In the genomic region with DNA sequence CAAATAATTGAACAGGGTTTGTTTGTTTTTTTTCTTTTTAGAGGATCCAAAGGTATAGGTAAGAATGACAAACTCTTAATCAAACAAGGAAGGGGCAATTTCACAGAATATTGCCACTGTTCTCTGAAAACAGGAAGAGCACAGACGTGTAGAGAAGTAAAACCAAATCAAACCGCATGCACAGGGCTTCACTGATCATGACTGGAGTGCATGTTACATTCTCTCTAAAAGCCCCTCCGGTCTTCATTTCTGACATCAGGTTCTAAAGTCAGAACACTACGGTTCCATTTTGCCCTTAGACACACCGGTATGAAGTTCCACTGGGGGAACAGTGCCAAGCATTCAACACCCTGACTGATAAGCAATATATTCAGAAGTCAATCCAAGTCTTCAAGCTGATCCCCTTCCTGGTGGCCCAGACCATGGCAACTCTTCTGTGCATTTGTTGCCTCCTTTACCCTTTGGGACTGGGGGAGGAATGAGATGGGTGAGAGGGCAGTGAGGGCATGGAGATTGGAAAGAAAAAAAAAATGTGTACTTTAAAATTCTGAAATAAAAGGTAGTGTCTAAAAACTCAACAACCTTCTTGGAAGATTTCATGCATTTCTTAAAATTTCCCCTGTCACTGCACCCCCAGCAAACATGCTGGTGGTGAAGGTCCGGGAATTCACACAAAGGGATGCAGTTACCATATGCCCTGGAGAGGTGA, we compare ENCODE assay signal across 8 cellular contexts.
A peak's percentile ranks its signal among the peaks of the same experiment; 100 is the strongest.
DNase-seq lines count a peak whose midpoint lies in the region; ATAC-seq and TF ChIP-seq lines count a peak whose summit lies in the region.

No MANE protein-coding gene starts in this region.

- peaks cover 8% of the 10 kb centered on the region for H3K36me3 Mint-ChIP-seq in central memory CD8-positive, alpha-beta T cell (ENCODE audit: insufficient read depth)

- POLR2A ChIA-PET in HEK293T (lab: Yijun Ruan, JAX) = interaction anchor here (1.6 kb wide), 1 partner anchor 17 kb away, joined by 5 read pairs; no protein-coding TSS in a partner anchor

- DNase-seq in SIG-M5 treated with dmso at 0.1 percent for 504 hours (lab: John Stamatoyannopoulos, UW; ENCODE audit: unreplicated experiment) (peak; percentile 78), HEK293T (ENCODE audit: extremely low spot score) (no peak), D341Med (ENCODE audit: low spot score) (no peak)
- no peak for DNase-seq in central memory CD8-positive, alpha-beta T cell (ENCODE audit: low spot score in 2 of 2)

- H3K27me3 ChIP-seq in muscle layer of duodenum (ENCODE audit: low read depth, low read length) = no peaks in the 10 kb centered on the region

- peak overlapping the region; percentile 60 to 87 for H3K4me3 ChIP-seq in muscle layer of duodenum (ENCODE audit: low read depth in 1 of 2, low read length in 2 of 2)

- peak; percentile 39 for ATAC-seq in GM18508 (IDR thresholded peaks at IDR 0.05; ENCODE audit: insufficient read depth, unreplicated experiment)
- ATAC-seq in HG02678 (IDR thresholded peaks at IDR 0.05; ENCODE audit: unreplicated experiment) = peak; percentile 35
- ATAC-seq in central memory CD8-positive, alpha-beta T cell (replicated peaks; ENCODE audit: extremely low read depth, poor library complexity, severe bottlenecking) = peak; percentile 42
- ATAC-seq in GM19324 (IDR thresholded peaks at IDR 0.05; ENCODE audit: low FRiP score, unreplicated experiment) = no peak

- H3K27me3 Mint-ChIP-seq in central memory CD8-positive, alpha-beta T cell = peaks cover 24% of the 10 kb centered on the region

- H3K36me3 ChIP-seq in muscle layer of duodenum (ENCODE audit: control insufficient read depth in 1 of 2, insufficient read depth in 2 of 2, low read length in 2 of 2) = no peaks in the 10 kb centered on the region

- CTCF ChIA-PET in HEK293T (lab: Yijun Ruan, JAX) = no interaction called here

- H3K27ac Mint-ChIP-seq in central memory CD8-positive, alpha-beta T cell (ENCODE audit: low read depth) = peak overlapping the region; percentile 73

- H3K4me1 ChIP-seq in muscle layer of duodenum (ENCODE audit: control insufficient read depth in 1 of 2, insufficient read depth in 2 of 2, low read length in 2 of 2) = peaks cover 0 to 38% of the 10 kb centered on the region in 2 donors

- H3K9me3 Mint-ChIP-seq in central memory CD8-positive, alpha-beta T cell = no peaks in the 10 kb centered on the region

- peak overlapping the region; percentile 55 for H3K27ac ChIP-seq in muscle layer of duodenum (ENCODE audit: low read length)

- peak overlapping the region; percentile 88 for H3K4me3 Mint-ChIP-seq in central memory CD8-positive, alpha-beta T cell

- peaks cover 51% of the 10 kb centered on the region for H3K4me1 Mint-ChIP-seq in central memory CD8-positive, alpha-beta T cell

- no peaks in the 10 kb centered on the region for H3K9me3 ChIP-seq in muscle layer of duodenum (ENCODE audit: control insufficient read depth in 1 of 2, low read length in 2 of 2)

TF ChIP-seq in HEK293T, 16 proteins besides CTCF, POLR2A, EP300 and RAD21:
- TF ChIP-seq HDGF (IDR thresholded peaks at IDR 0.05; ENCODE audit: borderline replicate concordance) (no peak), CTBP1 (IDR thresholded peaks at IDR 0.05; ENCODE audit: borderline replicate concordance) (no peak), NFRKB (IDR thresholded peaks at IDR 0.05) (no peak), TARDBP (IDR thresholded peaks at IDR 0.05) (no peak), LEF1 (IDR thresholded peaks at IDR 0.05; ENCODE audit: borderline replicate concordance) (no peak), ELF4 (IDR thresholded peaks at IDR 0.05) (no peak), FOXM1 (IDR thresholded peaks at IDR 0.05; ENCODE audit: borderline replicate concordance) (no peak)
- TF ChIP-seq, protein P1, sequence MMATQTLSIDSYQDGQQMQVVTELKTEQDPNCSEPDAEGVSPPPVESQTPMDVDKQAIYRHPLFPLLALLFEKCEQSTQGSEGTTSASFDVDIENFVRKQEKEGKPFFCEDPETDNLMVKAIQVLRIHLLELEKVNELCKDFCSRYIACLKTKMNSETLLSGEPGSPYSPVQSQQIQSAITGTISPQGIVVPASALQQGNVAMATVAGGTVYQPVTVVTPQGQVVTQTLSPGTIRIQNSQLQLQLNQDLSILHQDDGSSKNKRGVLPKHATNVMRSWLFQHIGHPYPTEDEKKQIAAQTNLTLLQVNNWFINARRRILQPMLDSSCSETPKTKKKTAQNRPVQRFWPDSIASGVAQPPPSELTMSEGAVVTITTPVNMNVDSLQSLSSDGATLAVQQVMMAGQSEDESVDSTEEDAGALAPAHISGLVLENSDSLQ (IDR thresholded peaks at IDR 0.05) = no peak
